ENCODE assay signal across 11 cellular contexts in genomic region chr14:68144051-68144681, GRCh38.
DNase-seq lines count a peak whose midpoint lies in the region; ATAC-seq and TF ChIP-seq lines count a peak whose summit lies in the region.
"Had no signal": no experiment of that assay in that cellular context is flagged by ENCODE, and none has a peak within 500 bp of the region (broad histone marks: within the 10 kb centered on the region; RNA-seq: fewer than 3 reads in every experiment).

No MANE protein-coding gene starts in this region.

- no peak for DNase-seq in activated naive CD8-positive, alpha-beta T cell treated with anti-CD3 and anti-CD28 coated beads for 36 hours
- DNase-seq in fibroblast of gingiva (ENCODE audit: low read depth) (peak; percentile 89), vagina (ENCODE audit: extremely low spot score in 2 of 2) (peak in 1 of 2 donors; percentile 90), posterior vena cava (ENCODE audit: low spot score) (no peak)
- DNase-seq: effector memory CD8-positive, alpha-beta T cell; naive B cell had no signal

- intact Hi-C loops in vagina (cut with DNase I), result no loop called here
- intact Hi-C loops in posterior vena cava (cut with DNase I), result loop anchor here in 1 of 2 donors (10.0 kb wide), 2 partner anchors 101 to 641 kb away; no protein-coding TSS in a partner anchor

- H3K4me3 ChIP-seq in vagina, result no peak overlapping the region
- H3K4me3 ChIP-seq: HAP-1 had no signal

- H3K4me1 Mint-ChIP-seq in activated naive CD8-positive, alpha-beta T cell (ENCODE audit: low read depth), result peaks cover 27% of the 10 kb centered on the region
- H3K4me1 Mint-ChIP-seq in activated naive CD8-positive, alpha-beta T cell treated with anti-CD3 and anti-CD28 coated beads for 36 hours, result peaks cover 16% of the 10 kb centered on the region
- H3K4me1 Mint-ChIP-seq in nephron, result peaks cover 85% of the 10 kb centered on the region

- no peaks in the 10 kb centered on the region for H3K36me3 ChIP-seq in vagina
- H3K36me3 ChIP-seq: HAP-1 had no signal

- H3K4me3 Mint-ChIP-seq in activated naive CD8-positive, alpha-beta T cell, result no peak overlapping the region
- no peak overlapping the region for H3K4me3 Mint-ChIP-seq in activated naive CD8-positive, alpha-beta T cell treated with anti-CD3 and anti-CD28 coated beads for 36 hours
- peak overlapping the region in 2 of 3 experiments; percentile 3 to 8 for H3K4me3 Mint-ChIP-seq in nephron
- H3K4me3 Mint-ChIP-seq: effector memory CD8-positive, alpha-beta T cell; naive B cell had no signal

- H3K27me3 Mint-ChIP-seq in activated naive CD8-positive, alpha-beta T cell, result no peaks in the 10 kb centered on the region
- no peaks in the 10 kb centered on the region for H3K27me3 Mint-ChIP-seq in activated naive CD8-positive, alpha-beta T cell treated with anti-CD3 and anti-CD28 coated beads for 36 hours
- no peaks in the 10 kb centered on the region for H3K27me3 Mint-ChIP-seq in nephron (ENCODE audit: low read depth)
- H3K27me3 Mint-ChIP-seq: effector memory CD8-positive, alpha-beta T cell; naive B cell had no signal

- no peaks in the 10 kb centered on the region for H3K27me3 ChIP-seq in vagina

- TF ChIP-seq POLR2A in vagina (IDR thresholded peaks at IDR 0.05), result no peak

- TF ChIP-seq CTCF in nephron (IDR thresholded peaks at IDR 0.05; ENCODE audit: unreplicated experiment in 3 of 3) (no peak), vagina (IDR thresholded peaks at IDR 0.05) (no peak)

- peaks cover 8% of the 10 kb centered on the region for H3K9me3 Mint-ChIP-seq in activated naive CD8-positive, alpha-beta T cell (ENCODE audit: low read depth)
- peaks cover 7% of the 10 kb centered on the region for H3K9me3 Mint-ChIP-seq in activated naive CD8-positive, alpha-beta T cell treated with anti-CD3 and anti-CD28 coated beads for 36 hours
- H3K9me3 Mint-ChIP-seq in nephron, result peaks cover 9% of the 10 kb centered on the region

- H3K27ac Mint-ChIP-seq in activated naive CD8-positive, alpha-beta T cell, result peak overlapping the region; percentile 35
- no peak overlapping the region for H3K27ac Mint-ChIP-seq in activated naive CD8-positive, alpha-beta T cell treated with anti-CD3 and anti-CD28 coated beads for 36 hours
- peak overlapping the region; percentile 93 to 98 (median 95) for H3K27ac Mint-ChIP-seq in nephron
- H3K27ac Mint-ChIP-seq: effector memory CD8-positive, alpha-beta T cell had no signal

- ATAC-seq in GM19035 (IDR thresholded peaks at IDR 0.05; ENCODE audit: unreplicated experiment) (no peak), HG02885 (IDR thresholded peaks at IDR 0.05; ENCODE audit: poor library complexity, unreplicated experiment) (no peak)
- ATAC-seq: effector memory CD8-positive, alpha-beta T cell had no signal

- H3K9me3 ChIP-seq in vagina, result no peaks in the 10 kb centered on the region
- H3K9me3 ChIP-seq: HAP-1 had no signal

- peaks cover 73% of the 10 kb centered on the region for H3K4me1 ChIP-seq in vagina

- peak overlapping the region; percentile 70 for H3K27ac ChIP-seq in vagina

- H3K36me3 Mint-ChIP-seq in activated naive CD8-positive, alpha-beta T cell, result peaks cover 8% of the 10 kb centered on the region
- H3K36me3 Mint-ChIP-seq in activated naive CD8-positive, alpha-beta T cell treated with anti-CD3 and anti-CD28 coated beads for 36 hours, result peaks cover 16% of the 10 kb centered on the region
- peaks cover 13% of the 10 kb centered on the region for H3K36me3 Mint-ChIP-seq in nephron (ENCODE audit: low read depth)

Comparison
In these comparisons a context has a peak if more than half of its experiments do, and no peak if none do; other contexts are left out.
1. H3K4me3 Mint-ChIP-seq: peak in nephron (2 of 3); none in activated naive CD8-positive, alpha-beta T cell (single experiment) and activated naive CD8-positive, alpha-beta T cell treated with anti-CD3 and anti-CD28 coated beads for 36 hours (single experiment).